In the genomic region with DNA sequence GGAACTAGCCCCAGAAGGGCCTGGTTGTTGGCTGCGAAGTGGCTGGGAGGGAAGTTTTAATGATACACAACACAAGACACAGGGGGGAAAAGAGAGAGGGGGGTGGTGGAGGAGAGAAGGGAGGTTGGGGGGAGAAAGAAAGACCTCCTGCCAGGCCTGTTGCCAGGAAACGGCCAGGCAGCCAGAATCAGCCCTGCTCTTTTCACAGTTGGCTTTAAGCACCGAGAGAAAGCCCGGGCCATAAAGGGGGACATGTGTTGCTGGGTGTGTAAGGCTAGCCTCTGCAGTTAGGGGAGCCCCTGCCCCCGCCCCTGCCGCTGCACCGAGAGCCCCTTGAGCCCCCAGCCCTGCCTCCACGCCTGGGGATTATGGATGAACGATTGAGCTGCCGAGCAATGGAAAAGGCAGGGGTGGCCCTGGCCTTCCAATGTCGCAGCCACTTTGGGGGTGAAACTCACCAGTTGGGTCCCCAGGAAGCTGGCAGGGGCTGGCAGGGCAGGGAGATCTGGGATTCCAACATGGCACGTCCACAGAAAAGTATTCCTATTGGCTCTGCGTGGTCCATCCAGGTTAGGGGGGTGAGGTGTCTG, we compare ENCODE assay signal across 20 cellular contexts. TPM values are rescaled to one million over a fixed set of nuclear protein-coding genes. Genes with fewer than 3 reads are reported as not detected.
DNase-seq lines count a peak whose midpoint lies in the region; ATAC-seq and TF ChIP-seq lines count a peak whose summit lies in the region.
"Had no signal": no experiment of that assay in that cellular context is flagged by ENCODE, and none has a peak within 500 bp of the region (broad histone marks: within the 10 kb centered on the region; RNA-seq: fewer than 3 reads in every experiment).

No MANE protein-coding gene starts in this region.

- no peak overlapping the region for H3K27ac Mint-ChIP-seq in GM23338
- no peak overlapping the region for H3K27ac Mint-ChIP-seq in WTC11
- peak overlapping the region; percentile 96 for H3K27ac Mint-ChIP-seq in neural crest cell (ENCODE audit: unreplicated experiment)
- H3K27ac Mint-ChIP-seq: activated T-cell treated with anti-CD3 and anti-CD28 coated beads, Interleukin-2, amount 50 U/mL, for 72 hours; immature natural killer cell had no signal

- peaks cover 37% of the 10 kb centered on the region for H3K4me1 Mint-ChIP-seq in GM23338
- H3K4me1 Mint-ChIP-seq in WTC11: peaks cover 42% of the 10 kb centered on the region
- H3K4me1 Mint-ChIP-seq in neural crest cell: peaks cover 38% of the 10 kb centered on the region

- no peaks in the 10 kb centered on the region; the same call in 2 of the 3 replicates for H3K9me3 Mint-ChIP-seq in GM23338
- no peaks in the 10 kb centered on the region for H3K9me3 Mint-ChIP-seq in WTC11
- no peaks in the 10 kb centered on the region for H3K9me3 Mint-ChIP-seq in neural crest cell
- H3K9me3 Mint-ChIP-seq: activated naive CD4-positive, alpha-beta T cell treated with anti-CD3 and anti-CD28 coated beads, Interleukin-2, amount 50 U/mL, for 24 hours; activated T-cell treated with anti-CD3 and anti-CD28 coated beads, Interleukin-2, amount 50 U/mL, for 72 hours; immature natural killer cell had no signal

- peaks cover 7% of the 10 kb centered on the region; the same call in 1 of the 2 replicates for H3K4me1 ChIP-seq in GM23338 (ENCODE audit: insufficient read depth)
- H3K4me1 ChIP-seq in esophagus squamous epithelium: peaks cover 3 to 35% (median 13%) of the 10 kb centered on the region in 3 donors
- H3K4me1 ChIP-seq: ascending aorta, parathyroid adenoma had no signal

- H2AFZ ChIP-seq in GM23338: peak overlapping the region; percentile 66; the same call in 1 of the 2 replicates
- H2AFZ ChIP-seq: parathyroid adenoma had no signal

- H4K20me1 ChIP-seq in GM23338 (replicated peaks; ENCODE audit: insufficient read depth): no peaks in the 10 kb centered on the region
- H4K20me1 ChIP-seq: BLaER1 treated with 17β-estradiol and CSF1 and Interleukin-3, amounts not matched to agents 10 nM and 100 nM had no signal

- no peaks in the 10 kb centered on the region for H3K27me3 ChIP-seq in GM23338 (ENCODE audit: insufficient read depth)
- H3K27me3 ChIP-seq in esophagus squamous epithelium: peaks cover 0 to 22% (median 0%) of the 10 kb centered on the region in 4 donors
- H3K27me3 ChIP-seq: ascending aorta; BLaER1 treated with 17β-estradiol and CSF1 and Interleukin-3, amounts not matched to agents 10 nM and 100 nM had no signal

- intact Hi-C loops in esophagus squamous epithelium (cut with DNase I): no loop called here

- no peak overlapping the region for H3K4me3 Mint-ChIP-seq in GM23338
- no peak overlapping the region for H3K4me3 Mint-ChIP-seq in WTC11
- H3K4me3 Mint-ChIP-seq in neural crest cell: peak overlapping the region; percentile 56
- H3K4me3 Mint-ChIP-seq: activated naive CD4-positive, alpha-beta T cell treated with anti-CD3 and anti-CD28 coated beads, Interleukin-2, amount 50 U/mL, for 24 hours; activated T-cell treated with anti-CD3 and anti-CD28 coated beads, Interleukin-2, amount 50 U/mL, for 72 hours; immature natural killer cell had no signal

- TF ChIP-seq CTCF in GM23338 (conservative IDR thresholded peaks at IDR 0.05; ENCODE audit: low read depth in 2 of 2) (no peak), WTC11 (IDR thresholded peaks at IDR 0.05) (no peak), esophagus squamous epithelium (IDR thresholded peaks at IDR 0.05) (no peak), neural crest cell (conservative IDR thresholded peaks at IDR 0.05) (no peak)

- peaks cover 36% of the 10 kb centered on the region for H3K27me3 Mint-ChIP-seq in GM23338 (ENCODE audit: insufficient read depth, low read depth, poor library complexity)
- peaks cover 34% of the 10 kb centered on the region for H3K27me3 Mint-ChIP-seq in WTC11 (ENCODE audit: low read depth)
- H3K27me3 Mint-ChIP-seq in neural crest cell (ENCODE audit: low read depth): peaks cover 30% of the 10 kb centered on the region

- H3K9me2 ChIP-seq in GM23338 (ENCODE audit: insufficient read depth): no peaks in the 10 kb centered on the region

- no peak for DNase-seq in GM23338 (ENCODE audit: low spot score)
- DNase-seq in WTC11 (ENCODE audit: low spot score): no peak
- DNase-seq in esophagus squamous epithelium (lab: John Stamatoyannopoulos, UW): no peak
- DNase-seq in neural crest cell (ENCODE audit: low read depth, low spot score): no peak
- DNase-seq in effector CD4-positive, alpha-beta T cell: no peak
- no peak for DNase-seq in activated CD4-positive, alpha-beta T cell treated with anti-CD3 and anti-CD28 coated beads, Interleukin-2, amount 50 U/mL, for 1 hour
- DNase-seq: activated T-cell treated with anti-CD3 and anti-CD28 coated beads, Interleukin-2, amount 50 U/mL, for 72 hours; GDM1; immature natural killer cell; KBM-7; MV-4-11; NCI-H1930; stimulated activated CD4-positive, alpha-beta T cell treated with anti-CD3 and anti-CD28 coated beads, Interleukin-15, amount 100 ng/mL, for 24 hours had no signal

- H3K36me3 ChIP-seq in GM23338 (ENCODE audit: insufficient read depth) (no peaks in the 10 kb centered on the region), esophagus squamous epithelium (no peaks in the 10 kb centered on the region)
- H3K36me3 ChIP-seq: ascending aorta; BLaER1 treated with 17β-estradiol and CSF1 and Interleukin-3, amounts not matched to agents 10 nM and 100 nM had no signal

- peak overlapping the region; percentile 57 for H3K4me2 ChIP-seq in GM23338
- H3K4me2 ChIP-seq: BLaER1 treated with 17β-estradiol and CSF1 and Interleukin-3, amounts not matched to agents 10 nM and 100 nM had no signal

- H3K79me2 ChIP-seq in GM23338 (replicated peaks; ENCODE audit: insufficient read depth): no peaks in the 10 kb centered on the region
- H3K79me2 ChIP-seq: parathyroid adenoma had no signal

- peak; percentile 43; the same call in 2 of the 3 replicates for ATAC-seq in GM23338
- peak; percentile 13; the same call in 1 of the 2 replicates for ATAC-seq in WTC11
- ATAC-seq in HG03108 (IDR thresholded peaks at IDR 0.05; ENCODE audit: unreplicated experiment): no peak
- no peak for ATAC-seq in GM21717 (IDR thresholded peaks at IDR 0.05; ENCODE audit: unreplicated experiment)
- ATAC-seq: activated T-cell treated with anti-CD3 and anti-CD28 coated beads, Interleukin-2, amount 50 U/mL, for 72 hours had no signal

- H3K9me3 ChIP-seq in esophagus squamous epithelium: no peaks in the 10 kb centered on the region
- H3K9me3 ChIP-seq: ascending aorta; BLaER1 treated with 17β-estradiol and CSF1 and Interleukin-3, amounts not matched to agents 10 nM and 100 nM had no signal

- H3F3A ChIP-seq in GM23338 (replicated peaks; ENCODE audit: low read depth): no peaks in the 10 kb centered on the region

- H3K36me3 Mint-ChIP-seq in GM23338 (ENCODE audit: low read depth) (no peaks in the 10 kb centered on the region), WTC11 (no peaks in the 10 kb centered on the region), neural crest cell (ENCODE audit: low read depth) (no peaks in the 10 kb centered on the region)
- H3K36me3 Mint-ChIP-seq: activated naive CD4-positive, alpha-beta T cell treated with anti-CD3 and anti-CD28 coated beads, Interleukin-2, amount 50 U/mL, for 24 hours; immature natural killer cell had no signal

- H3K27ac ChIP-seq in GM23338 (ENCODE audit: low read depth): no peak overlapping the region
- peak overlapping the region; percentile 44 to 61 (median 57) for H3K27ac ChIP-seq in esophagus squamous epithelium
- H3K27ac ChIP-seq: ascending aorta; BLaER1 treated with 17β-estradiol and CSF1 and Interleukin-3, amounts not matched to agents 10 nM and 100 nM; parathyroid adenoma had no signal

- POLR2A ChIA-PET in WTC11 (lab: Charles Lee): interaction anchor here (0.6 kb wide), 1 partner anchor 877 kb away, joined by 3 read pairs; no protein-coding TSS in a partner anchor

- 34 to 50% methylated on average over 5 to 6 of the region's 13 CpGs for WGBS in esophagus squamous epithelium, 2 donors

- no peak overlapping the region for H3K4me3 ChIP-seq in GM23338
- peak overlapping the region in 2 of 4 donors; percentile 5 to 32 for H3K4me3 ChIP-seq in esophagus squamous epithelium
- H3K4me3 ChIP-seq: ascending aorta; BLaER1 treated with 17β-estradiol and CSF1 and Interleukin-3, amounts not matched to agents 10 nM and 100 nM had no signal

- CTCF ChIA-PET in WTC11 (lab: Charles Lee): interaction anchor here (0.8 to 2.7 kb wide), 8 partner anchors 9 to 110 kb away, joined by 3 to 13 read pairs (median 6); no protein-coding TSS in a partner anchor

- TF ChIP-seq POLR2A in esophagus squamous epithelium (IDR thresholded peaks at IDR 0.05): no peak

TF ChIP-seq in WTC11, 78 proteins besides CTCF, POLR2A, EP300 and RAD21 (continues in another document):
- TF ChIP-seq, protein P1, sequence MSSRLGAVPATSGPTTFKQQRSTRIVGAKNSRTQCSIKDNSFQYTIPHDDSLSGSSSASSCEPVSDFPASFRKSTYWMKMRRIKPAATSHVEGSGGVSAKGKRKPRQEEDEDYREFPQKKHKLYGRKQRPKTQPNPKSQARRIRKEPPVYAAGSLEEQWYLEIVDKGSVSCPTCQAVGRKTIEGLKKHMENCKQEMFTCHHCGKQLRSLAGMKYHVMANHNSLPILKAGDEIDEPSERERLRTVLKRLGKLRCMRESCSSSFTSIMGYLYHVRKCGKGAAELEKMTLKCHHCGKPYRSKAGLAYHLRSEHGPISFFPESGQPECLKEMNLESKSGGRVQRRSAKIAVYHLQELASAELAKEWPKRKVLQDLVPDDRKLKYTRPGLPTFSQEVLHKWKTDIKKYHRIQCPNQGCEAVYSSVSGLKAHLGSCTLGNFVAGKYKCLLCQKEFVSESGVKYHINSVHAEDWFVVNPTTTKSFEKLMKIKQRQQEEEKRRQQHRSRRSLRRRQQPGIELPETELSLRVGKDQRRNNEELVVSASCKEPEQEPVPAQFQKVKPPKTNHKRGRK (CRISPR knock-in tag; IDR thresholded peaks at IDR 0.05; ENCODE audit: borderline replicate concordance): no peak

RNA-seq across cellular contexts. Expression of gene WNT3, which starts 13.9 kb away (rescaled TPM):
- 2.7 and 3.6 TPM in 2 replicates for total RNA-seq in GM23338 (2014; rRNA removed; shearing (Covaris generic))
- 2.8 and 3.4 TPM in 2 replicates for polyA plus RNA-seq in GM23338 (2016; fragmentation: Nextera tagmentation; extraction: Ambion mirVana)
- total RNA-seq in WTC11 (2021): 6.5 to 14.1 TPM (median 6.7 TPM) in 3 replicates
- total RNA-seq in esophagus squamous epithelium: 1 to 10 TPM in 3 of 4 donors, under 1 TPM in 1; 0.49 to 3.5 (median 2.2) TPM
- total RNA-seq in neural crest cell: 8.4 and 9.3 TPM in 2 replicates
- total RNA-seq: ascending aorta had no signal

RNA-seq across cellular contexts. Expression of gene WNT9B, which starts 19.0 kb away (rescaled TPM):
- total RNA-seq in GM23338 (2014; rRNA removed; shearing (Covaris generic)): 0.17 and 0.62 TPM in 2 replicates
- polyA plus RNA-seq in GM23338 (2016; fragmentation: Nextera tagmentation; extraction: Ambion mirVana): not detected in 2 replicates
- total RNA-seq in WTC11 (2021): 0.41 to 0.87 TPM (median 0.44 TPM) in 3 replicates
- under 1 TPM in 2 of 4 donors, not detected in 2; 0.19 to 0.26 TPM for total RNA-seq in esophagus squamous epithelium
- total RNA-seq in neural crest cell: 0.66 TPM in 1 of 2 replicates, not detected in the other
- total RNA-seq: activated T-cell treated with anti-CD3 and anti-CD28 coated beads, Interleukin-2, amount 50 U/mL, for 72 hours; sciatic nerve had no signal
- polyA plus RNA-seq: immature natural killer cell had no signal

Comparison
In these comparisons a context has a peak if more than half of its experiments do, and no peak if none do; other contexts are left out.
1. ATAC-seq: peak in GM23338 (single experiment) and WTC11 (single experiment); none in HG03108 (single experiment) and GM21717 (single experiment).